23 cellular contexts compared by ENCODE assay signal in genomic region chr5:133496631-133497030, GRCh38.
"Had no signal": no experiment of that assay in that cellular context is flagged by ENCODE, and none has a peak within 500 bp of the region (broad histone marks: within the 10 kb centered on the region; RNA-seq: fewer than 3 reads in every experiment).

No MANE protein-coding gene starts in this region.

- ATAC-seq: esophagus mucosa; gastrocnemius medialis; heart right ventricle; left lobe of liver; mucosa of descending colon; naive thymus-derived CD8-positive, alpha-beta T cell; psoas muscle; sciatic nerve had no signal

- H3K4me1 ChIP-seq: gastrocnemius medialis, heart right ventricle, psoas muscle, spleen, uterus had no signal

- H3K9me3 Mint-ChIP-seq: stimulated activated naive B cell treated with anti-CD40 and anti-IgM and Interleukin-4, amounts not matched to agents 10 μg/mL and 1 μg/mL and 100 μg/mL, for 72 hours had no signal

- DNase-seq: cortex of kidney; dorsolateral prefrontal cortex; effector memory CD4-positive, alpha-beta T cell; gastrocnemius medialis; heart right ventricle; hypothalamus; mammary epithelial cell; mucosa of descending colon; naive thymus-derived CD8-positive, alpha-beta T cell; psoas muscle; retina; spleen; stimulated activated CD4-positive, alpha-beta T cell treated with anti-CD3 and anti-CD28 coated beads, Interleukin-15, amount 100 ng/mL, for 24 hours; stimulated activated CD4-positive, alpha-beta T cell treated with anti-CD3 and anti-CD28 coated beads, Interleukin-1b, Interleukin-23, amount 100 ng/mL, for 48 hours; stimulated activated CD4-positive, alpha-beta T cell treated with anti-CD3 and anti-CD28 coated beads, Interleukin-4, amount 100 ng/mL, for 24 hours; stimulated activated naive B cell treated with anti-CD40 and anti-IgM and Interleukin-4, amounts not matched to agents 10 μg/mL and 1 μg/mL and 100 μg/mL, for 72 hours; trophoblast cell; uterus had no signal

- H3K36me3 Mint-ChIP-seq: naive thymus-derived CD8-positive, alpha-beta T cell; stimulated activated naive B cell treated with anti-CD40 and anti-IgM and Interleukin-4, amounts not matched to agents 10 μg/mL and 1 μg/mL and 100 μg/mL, for 72 hours had no signal

- H3K27ac Mint-ChIP-seq: naive thymus-derived CD8-positive, alpha-beta T cell had no signal

- H3K4me1 Mint-ChIP-seq: naive thymus-derived CD8-positive, alpha-beta T cell had no signal

- FAIRE-seq: endometrium, islet of Langerhans had no signal

- H3K27ac ChIP-seq: gastrocnemius medialis, heart right ventricle, psoas muscle, spleen, uterus had no signal

- H3K36me3 ChIP-seq: gastrocnemius medialis, heart right ventricle, spleen, uterus had no signal

- H3K9me3 ChIP-seq: gastrocnemius medialis, mucosa of descending colon, psoas muscle, spleen, uterus had no signal

- H3K4me3 Mint-ChIP-seq: naive thymus-derived CD8-positive, alpha-beta T cell had no signal

- H3K4me3 ChIP-seq: dorsolateral prefrontal cortex, gastrocnemius medialis, heart right ventricle, mucosa of descending colon, psoas muscle, spleen, uterus had no signal

- H3K27me3 ChIP-seq: dorsolateral prefrontal cortex, uterus had no signal
